2 cellular contexts compared by ENCODE assay signal in the genomic region with DNA sequence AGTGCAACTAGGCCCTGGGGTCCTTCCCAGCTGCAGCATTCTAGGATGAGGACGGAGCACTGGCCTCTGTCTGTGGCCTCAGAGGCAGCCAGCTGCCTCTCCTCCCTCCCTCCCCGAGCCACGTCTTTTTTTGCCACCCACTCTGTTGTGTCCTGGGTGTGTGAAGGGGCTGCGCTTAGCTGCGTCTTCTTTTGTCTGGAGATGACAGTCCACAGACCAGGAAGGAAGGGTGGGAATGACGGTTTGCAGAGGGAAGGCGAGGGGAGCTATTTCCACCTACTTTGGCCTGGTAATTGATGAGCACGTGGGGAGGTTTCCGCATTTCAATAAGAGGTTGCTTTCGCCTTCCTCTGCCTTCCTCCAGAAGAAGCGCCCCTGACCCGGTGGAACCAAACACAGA.
A peak's percentile ranks its signal among the peaks of the same experiment; 100 is the strongest.
TF ChIP-seq lines count a peak whose summit lies in the region.

No MANE protein-coding gene starts in this region.

TF ChIP-seq in WTC11, 78 proteins besides CTCF, POLR2A, EP300 and RAD21 (continued from another document):
- TF ChIP-seq NR3C1 (CRISPR knock-in tag; conservative IDR thresholded peaks at IDR 0.05; ENCODE audit: low read depth) (no peak), NFE2L1 (CRISPR knock-in tag; IDR thresholded peaks at IDR 0.05) (peak; percentile 37; the same call in 1 of the 2 replicates), SMAD3 (CRISPR knock-in tag; IDR thresholded peaks at IDR 0.05; ENCODE audit: borderline replicate concordance) (0 out of 2 replicates have a peak, but pooled peaks have one; percentile 46), MAX (CRISPR knock-in tag; IDR thresholded peaks at IDR 0.05) (peak; percentile 72; the same call in 1 of the 2 replicates)

TF ChIP-seq in SK-N-SH, 30 proteins besides CTCF, POLR2A, EP300 and RAD21 (continued from another document):
- TF ChIP-seq PBX3 (IDR thresholded peaks at IDR 0.05) (no peak), NRF1 (IDR thresholded peaks at IDR 0.05; ENCODE audit: low read depth, low read length) (no peak), USF2 (IDR thresholded peaks at IDR 0.05; ENCODE audit: borderline replicate concordance, low read depth, low read length) (no peak), TAF1 (IDR thresholded peaks at IDR 0.05; ENCODE audit: borderline replicate concordance, low read depth, low read length) (no peak), NFIC (IDR thresholded peaks at IDR 0.05; ENCODE audit: borderline replicate concordance) (no peak), CHD2 (IDR thresholded peaks at IDR 0.05; ENCODE audit: low read length, partially characterized antibody) (no peak)
- TF ChIP-seq, protein P1, sequence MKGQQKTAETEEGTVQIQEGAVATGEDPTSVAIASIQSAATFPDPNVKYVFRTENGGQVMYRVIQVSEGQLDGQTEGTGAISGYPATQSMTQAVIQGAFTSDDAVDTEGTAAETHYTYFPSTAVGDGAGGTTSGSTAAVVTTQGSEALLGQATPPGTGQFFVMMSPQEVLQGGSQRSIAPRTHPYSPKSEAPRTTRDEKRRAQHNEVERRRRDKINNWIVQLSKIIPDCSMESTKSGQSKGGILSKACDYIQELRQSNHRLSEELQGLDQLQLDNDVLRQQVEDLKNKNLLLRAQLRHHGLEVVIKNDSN (IDR thresholded peaks at IDR 0.05; ENCODE audit: borderline replicate concordance, low read depth), result no peak
- TF ChIP-seq, protein P2, sequence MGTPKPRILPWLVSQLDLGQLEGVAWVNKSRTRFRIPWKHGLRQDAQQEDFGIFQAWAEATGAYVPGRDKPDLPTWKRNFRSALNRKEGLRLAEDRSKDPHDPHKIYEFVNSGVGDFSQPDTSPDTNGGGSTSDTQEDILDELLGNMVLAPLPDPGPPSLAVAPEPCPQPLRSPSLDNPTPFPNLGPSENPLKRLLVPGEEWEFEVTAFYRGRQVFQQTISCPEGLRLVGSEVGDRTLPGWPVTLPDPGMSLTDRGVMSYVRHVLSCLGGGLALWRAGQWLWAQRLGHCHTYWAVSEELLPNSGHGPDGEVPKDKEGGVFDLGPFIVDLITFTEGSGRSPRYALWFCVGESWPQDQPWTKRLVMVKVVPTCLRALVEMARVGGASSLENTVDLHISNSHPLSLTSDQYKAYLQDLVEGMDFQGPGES (IDR thresholded peaks at IDR 0.05; ENCODE audit: low read depth, low read length), result no peak
